1 cellular context compared by ENCODE assay signal in genomic region chr2:102238039-102238756, GRCh38.
A peak's percentile ranks its signal among the peaks of the same experiment; 100 is the strongest.
TF ChIP-seq lines count a peak whose summit lies in the region.

No MANE protein-coding gene starts in this region.

TF ChIP-seq in HepG2, 621 proteins besides CTCF, POLR2A, EP300 and RAD21 (continued from another document):
- TF ChIP-seq ZNF800 (CRISPR knock-in tag; IDR thresholded peaks at IDR 0.05) (no peak), ZNF446 (CRISPR knock-in tag; IDR thresholded peaks at IDR 0.05) (no peak), ZNF724P (CRISPR knock-in tag; IDR thresholded peaks at IDR 0.05; ENCODE audit: borderline replicate concordance) (no peak), ARID5B (CRISPR knock-in tag; IDR thresholded peaks at IDR 0.05) (peak; percentile 29; the same call in 1 of the 2 replicates), ZNF768 (CRISPR knock-in tag; IDR thresholded peaks at IDR 0.05) (no peak), MYC (CRISPR knock-in tag; IDR thresholded peaks at IDR 0.05; ENCODE audit: borderline replicate concordance) (no peak)
